Comparison of ENCODE assay signal across 8 cellular contexts in genomic region chr1:218073062-218073461, GRCh38.
"Had no signal": no experiment of that assay in that cellular context is flagged by ENCODE, and none has a peak within 500 bp of the region (broad histone marks: within the 10 kb centered on the region; RNA-seq: fewer than 3 reads in every experiment).

No MANE protein-coding gene starts in this region.

- DNase-seq: H9, HCEC 1CT, KBM-7 had no signal

- H3K9ac ChIP-seq: KMS-11 had no signal

- H3K4me3 ChIP-seq: GM23338 had no signal

- H2AFZ ChIP-seq: GM23338 had no signal

- H3K27ac ChIP-seq: KMS-11 had no signal

- FAIRE-seq: H1, H54, HTR-8/SVneo had no signal

- H3K4me2 ChIP-seq: GM23338, KMS-11 had no signal

- ATAC-seq: GM23338 had no signal
